8 cellular contexts compared by ENCODE assay signal in the genomic region with DNA sequence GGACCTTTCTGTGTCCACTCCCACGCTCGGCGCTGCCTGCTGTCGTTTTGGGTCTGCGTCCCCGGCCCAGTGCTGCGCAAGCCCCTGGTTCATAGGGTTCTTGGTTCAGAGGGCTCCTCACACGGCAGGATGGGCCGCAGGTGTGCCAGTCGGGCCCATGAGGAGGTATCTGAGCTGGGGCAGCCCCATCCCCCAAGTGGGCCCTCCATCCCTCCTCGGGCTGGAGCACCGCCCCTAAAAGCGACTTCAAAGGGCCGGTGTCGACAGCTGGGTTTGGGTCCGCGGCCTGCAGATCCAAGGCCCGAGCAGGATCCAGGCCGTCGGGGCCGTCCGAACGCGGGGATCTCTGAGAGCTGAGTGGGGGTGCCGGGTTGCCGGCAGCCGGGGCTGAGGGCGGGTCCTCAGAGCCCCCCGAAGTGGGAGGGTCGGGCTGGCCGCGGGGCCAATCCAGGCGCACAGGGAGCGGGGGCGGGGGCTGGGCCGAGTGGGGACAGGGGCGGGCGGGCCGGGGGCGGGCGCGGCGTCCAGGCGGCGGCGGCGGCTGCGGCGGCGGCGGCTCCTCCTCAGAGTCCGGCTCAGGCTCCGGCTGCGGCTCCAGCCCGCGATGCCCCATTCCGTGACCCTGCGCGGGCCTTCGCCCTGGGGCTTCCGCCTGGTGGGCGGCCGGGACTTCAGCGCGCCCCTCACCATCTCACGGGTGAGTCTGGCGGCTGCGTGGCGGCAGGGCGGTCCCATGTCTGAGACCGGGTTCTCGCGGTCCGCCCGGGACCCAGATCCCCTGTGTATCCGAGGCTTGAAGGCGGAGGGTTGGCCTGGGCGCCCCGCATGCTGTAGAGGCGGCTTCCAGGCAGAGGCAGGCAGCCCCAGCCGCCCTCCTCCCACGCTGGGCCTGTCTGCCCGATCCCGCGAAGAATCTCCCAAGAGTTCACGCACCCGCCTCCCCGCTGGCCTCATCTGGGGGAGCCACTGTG. TPM values are rescaled to one million over a fixed set of nuclear protein-coding genes. Genes with fewer than 3 reads are reported as not detected.
DNase-seq lines count a peak whose midpoint lies in the region; ATAC-seq, FAIRE-seq and TF ChIP-seq lines count a peak whose summit lies in the region.

PDLIM4 (plus strand) TSS at position 566 of the 971 bp plus-strand sequence; CDS start at position 605, 39 bp downstream.

- H3K36me3 ChIP-seq in prostate gland (no peaks in the 10 kb centered on the region), small intestine (ENCODE audit: control insufficient read depth in 2 of 2, insufficient read depth in 2 of 2, low read length in 2 of 2) (no peaks in the 10 kb centered on the region)

- peak; percentile 21 for ATAC-seq in Right ventricle myocardium superior (ENCODE audit: poor library complexity)
- ATAC-seq in HG03565 (IDR thresholded peaks at IDR 0.05; ENCODE audit: unreplicated experiment) = no peak

- H3K4me1 ChIP-seq in prostate gland (replicated peaks) (peaks cover 10% of the 10 kb centered on the region), small intestine (ENCODE audit: control insufficient read depth in 2 of 2, insufficient read depth in 1 of 2, low read depth in 1 of 2, low read length in 1 of 2) (peaks cover 3 to 8% of the 10 kb centered on the region in 2 donors)

- no peak for FAIRE-seq in small intestine (lab: Jason Lieb, UNC)

- H3K9me3 ChIP-seq in prostate gland (no peaks in the 10 kb centered on the region), small intestine (ENCODE audit: control insufficient read depth, low read depth) (no peaks in the 10 kb centered on the region)

- peak within 1 kb of the TSS; percentile 82 for H3K4me3 ChIP-seq in WI38 (ENCODE audit: low read depth, low read length)
- H3K4me3 ChIP-seq in prostate gland = peak within 1 kb of the TSS; percentile 59 to 75
- H3K4me3 ChIP-seq in small intestine (ENCODE audit: low read depth in 1 of 2, low read length in 2 of 2) = peak within 1 kb of the TSS in 1 of 2 donors; percentile 42

- peak; percentile 37 for DNase-seq in EL
- DNase-seq in Right ventricle myocardium superior = peak; percentile 57
- DNase-seq in prostate gland (ENCODE audit: low spot score) = peak; percentile 39
- DNase-seq in Kasumi-1 (lab: John Stamatoyannopoulos, UW) = no peak
- DNase-seq in NOMO-1 (lab: John Stamatoyannopoulos, UW; ENCODE audit: unreplicated experiment in 2 of 2) = no peak
- no peak for DNase-seq in small intestine

- intact Hi-C loops in Right ventricle myocardium superior (cut with DNase I) = no loop called here
- intact Hi-C loops in prostate gland (cut with DNase I) = loop anchor here (5.0 to 10.0 kb wide), 2 partner anchors 40 to 237 kb away; partner anchors contain the start of gene IRF1

- 16% methylated on average over 42 of the region's 88 CpGs for WGBS in prostate gland
- WGBS in small intestine, 3 donors = 14 to 27% (median 16%) methylated on average over 53 to 88 of the region's 88 CpGs

- H3K27me3 ChIP-seq in prostate gland (replicated peaks; ENCODE audit: insufficient read depth) = no peaks in the 10 kb centered on the region
- H3K27me3 ChIP-seq in small intestine (ENCODE audit: control insufficient read depth in 2 of 2, insufficient read depth in 2 of 2, low read length in 2 of 2) = no peaks in the 10 kb centered on the region

- H3K27ac ChIP-seq in prostate gland (peak within 1 kb of the TSS; percentile 88 to 91), small intestine (ENCODE audit: low read depth in 1 of 2, low read length in 1 of 2) (peak within 1 kb of the TSS in 1 of 2 donors; percentile 88)

- TF ChIP-seq CTCF in WI38 (IDR thresholded peaks at IDR 0.05; ENCODE audit: low read depth, low read length) (no peak), prostate gland (IDR thresholded peaks at IDR 0.05) (no peak)

- TF ChIP-seq POLR2A in prostate gland (IDR thresholded peaks at IDR 0.05) = peak; percentile 75

RNA-seq across cellular contexts. Expression of gene PDLIM4, which starts in this region (rescaled TPM):
- total RNA-seq in Right ventricle myocardium superior (5.2 TPM), prostate gland (10 to 100 TPM; 35.9 to 50.2 TPM)
- polyA plus RNA-seq in small intestine = 10 to 100 TPM in 1 of 3 donors, 1 to 10 TPM in 2; 2.5 to 14.2 (median 5.9) TPM

Comparison
In these comparisons a context has a peak if more than half of its experiments do, and no peak if none do; other contexts are left out.
1. DNase-seq: peak in EL (single experiment), Right ventricle myocardium superior (single experiment) and prostate gland (single experiment); none in Kasumi-1 (0 of 2), NOMO-1 (0 of 2) and small intestine (single experiment).